22 cellular contexts compared by ENCODE assay signal in genomic region chr13:109425821-109426689, GRCh38.
DNase-seq lines count a peak whose midpoint lies in the region; ATAC-seq, FAIRE-seq and TF ChIP-seq lines count a peak whose summit lies in the region.
"Had no signal": no experiment of that assay in that cellular context is flagged by ENCODE, and none has a peak within 500 bp of the region (broad histone marks: within the 10 kb centered on the region; RNA-seq: fewer than 3 reads in every experiment).

No MANE protein-coding gene starts in this region.

- peaks cover 39% of the 10 kb centered on the region for H3K9me3 ChIP-seq in HepG2 (ENCODE audit: low read length)
- no peaks in the 10 kb centered on the region for H3K9me3 ChIP-seq in right lobe of liver
- no peaks in the 10 kb centered on the region for H3K9me3 ChIP-seq in neural cell (ENCODE audit: low read length)
- H3K9me3 ChIP-seq: A549, HAP-1 had no signal

- no peaks in the 10 kb centered on the region for H3F3A ChIP-seq in neural cell (ENCODE audit: insufficient read depth, low read length, poor library complexity, severe bottlenecking)

- in situ Hi-C loops in HepG2 (cut with HindIII; ENCODE audit: extremely low pct_ligation_motif_present, low pct_unique_long_range_greater_than_20kb) = no loop called here

- H3K4me1 ChIP-seq in HepG2 (ENCODE audit: insufficient read depth, low read length) (no peaks in the 10 kb centered on the region), right lobe of liver (peaks cover 0 to 9% (median 0%) of the 10 kb centered on the region in 4 donors)
- H3K4me1 ChIP-seq: A549, HAP-1 had no signal

- H3K27ac ChIP-seq in HepG2 (ENCODE audit: extremely low read length, insufficient read depth, low read length) (no peak overlapping the region), right lobe of liver (no peak overlapping the region), neural cell (ENCODE audit: low read length) (peak overlapping the region; percentile 31)
- H3K27ac ChIP-seq: A549 had no signal

- no peak overlapping the region for H3K4me3 Mint-ChIP-seq in osteocyte (ENCODE audit: unreplicated experiment)
- H3K4me3 Mint-ChIP-seq: CD14-positive monocyte; CD4-positive, alpha-beta T cell; CD8-positive, alpha-beta memory T cell; GM23338; HFFc6 had no signal

- H3K4me3 ChIP-seq in HepG2 (replicated peaks in 1 of 3; ENCODE audit: insufficient read depth in 1 of 3, low read depth in 2 of 3, low read length in 3 of 3) = no peak overlapping the region
- H3K4me3 ChIP-seq in right lobe of liver = no peak overlapping the region
- H3K4me3 ChIP-seq in neural cell (ENCODE audit: low read length) = no peak overlapping the region
- H3K4me3 ChIP-seq: A549, GM12878, GM23338, HAP-1 had no signal

- TF ChIP-seq POLR2A in HepG2 (IDR thresholded peaks at IDR 0.05; ENCODE audit: insufficient read depth in 1 of 2, low read depth in 2 of 2, low read length in 2 of 2) = no peak
- no peak for TF ChIP-seq POLR2A in right lobe of liver (IDR thresholded peaks at IDR 0.05)
- TF ChIP-seq POLR2A in H54 (IDR thresholded peaks at IDR 0.05; ENCODE audit: low read depth, low read length) = no peak

- H3K9ac ChIP-seq in HepG2 (ENCODE audit: insufficient read depth, low read depth, low read length) = no peak overlapping the region
- H3K9ac ChIP-seq in neural cell (ENCODE audit: low read length) = no peak overlapping the region

- H3K36me3 ChIP-seq in HepG2 (replicated peaks in 1 of 2; ENCODE audit: control insufficient read depth in 1 of 2, insufficient read depth in 2 of 2, low read length in 2 of 2) = no peaks in the 10 kb centered on the region
- H3K36me3 ChIP-seq in right lobe of liver = no peaks in the 10 kb centered on the region
- H3K36me3 ChIP-seq in neural cell (ENCODE audit: insufficient read depth, low read length) = no peaks in the 10 kb centered on the region
- H3K36me3 ChIP-seq: HAP-1 had no signal

- no peak for DNase-seq in HepG2 (ENCODE audit: low spot score)
- DNase-seq in right lobe of liver = no peak
- no peak for DNase-seq in H54 (ENCODE audit: insufficient read length, low spot score)
- no peak for DNase-seq in NCI-H82 (lab: John Stamatoyannopoulos, UW)
- DNase-seq in osteocyte (ENCODE audit: extremely low spot score, unreplicated experiment) = no peak
- DNase-seq: 8988T; CD4-positive, alpha-beta T cell; CD8-positive, alpha-beta memory T cell; DMS 273 treated with DMSO at 0.1 percent for 48 hours; DMS79; EL; GDM1; HFFc6 had no signal

- H3K79me2 ChIP-seq in HepG2 (ENCODE audit: insufficient read depth, low read length) = no peaks in the 10 kb centered on the region
- H3K79me2 ChIP-seq in neural cell (replicated peaks; ENCODE audit: insufficient read depth, low read length) = no peaks in the 10 kb centered on the region

- TF ChIP-seq RAD21 in HepG2 (CRISPR knock-in tag; IDR thresholded peaks at IDR 0.05) (no peak), neural cell (conservative IDR thresholded peaks at IDR 0.05) (no peak)

- FAIRE-seq in HepG2 (lab: Jason Lieb, UNC) (no peak), H54 (lab: Jason Lieb, UNC) (peak; percentile 84)
- FAIRE-seq: A549, D721Med, GM12878, GM19239 had no signal

- H3K27ac Mint-ChIP-seq in osteocyte (ENCODE audit: unreplicated experiment) = no peak overlapping the region
- H3K27ac Mint-ChIP-seq: CD4-positive, alpha-beta T cell; GM23338; HFFc6 had no signal

- no peaks in the 10 kb centered on the region for H3K36me3 Mint-ChIP-seq in osteocyte (ENCODE audit: unreplicated experiment)
- H3K36me3 Mint-ChIP-seq: CD14-positive monocyte; CD8-positive, alpha-beta memory T cell had no signal

- TF ChIP-seq EP300 in HepG2 (IDR thresholded peaks at IDR 0.05; ENCODE audit: low read depth in 2 of 2, low read length in 2 of 2) (no peak), HepG2 (CRISPR knock-in tag; IDR thresholded peaks at IDR 0.05; ENCODE audit: borderline replicate concordance) (no peak), neural cell (conservative IDR thresholded peaks at IDR 0.05; ENCODE audit: poor library complexity, severe bottlenecking) (no peak)

- H3K4me1 Mint-ChIP-seq in osteocyte (ENCODE audit: unreplicated experiment) = peaks cover 4% of the 10 kb centered on the region
- H3K4me1 Mint-ChIP-seq: CD8-positive, alpha-beta memory T cell had no signal

- ATAC-seq in HepG2 (no peak), right lobe of liver (no peak), HG03039 (IDR thresholded peaks at IDR 0.05; ENCODE audit: unreplicated experiment) (no peak)
- ATAC-seq: A549, GM12878, GM23338 had no signal

- 23% methylated on average over 5 of the region's 5 CpGs for whole genome bisulfite sequencing in HepG2 (ENCODE audit: low lambda C conversion rate)
- WGBS in right lobe of liver (ENCODE audit: insufficient coverage, low coverage, low lambda C conversion rate, missing lambda C conversion rate) = 74% methylated on average over 5 of the region's 5 CpGs

- H3K27me3 Mint-ChIP-seq in osteocyte (ENCODE audit: unreplicated experiment) = no peaks in the 10 kb centered on the region

- BruUV-seq in HepG2 (replicated peaks; lab: Mats Ljungman, UMichigan) = no TSS peak

- no peaks in the 10 kb centered on the region for H4K20me1 ChIP-seq in HepG2 (ENCODE audit: insufficient read depth, low read length)
- H4K20me1 ChIP-seq in neural cell (ENCODE audit: insufficient read depth) = no peaks in the 10 kb centered on the region

- H3K9me3 Mint-ChIP-seq in osteocyte (ENCODE audit: unreplicated experiment) = peaks cover 11% of the 10 kb centered on the region
- H3K9me3 Mint-ChIP-seq: CD4-positive, alpha-beta T cell; HFFc6 had no signal

- POLR2A ChIA-PET in HepG2 (lab: Yijun Ruan, JAX) = no interaction called here

- H2AFZ ChIP-seq in HepG2 (ENCODE audit: low read length) (no peak overlapping the region), neural cell (ENCODE audit: low read depth, low read length) (no peak overlapping the region)
- H2AFZ ChIP-seq: GM23338 had no signal

- TF ChIP-seq CTCF in HepG2 (CRISPR knock-in tag; IDR thresholded peaks at IDR 0.05) = no peak
- TF ChIP-seq CTCF in right lobe of liver (IDR thresholded peaks at IDR 0.05) = no peak
- no peak for TF ChIP-seq CTCF in neural cell (IDR thresholded peaks at IDR 0.05; ENCODE audit: poor library complexity, severe bottlenecking)
- TF ChIP-seq CTCF in osteocyte (IDR thresholded peaks at IDR 0.05) = no peak

- H3K4me2 ChIP-seq in HepG2 (ENCODE audit: low read depth, low read length) (no peak overlapping the region), neural cell (ENCODE audit: low read length) (no peak overlapping the region)
- H3K4me2 ChIP-seq: A549, GM23338 had no signal

- CTCF ChIA-PET in HepG2 (lab: Yijun Ruan, JAX; ENCODE audit: low intra/inter-chr PET ratio, low total read pairs) = no interaction called here

- H3K9me2 ChIP-seq in neural cell (ENCODE audit: insufficient read depth, low read length) = no peaks in the 10 kb centered on the region

- intact Hi-C loops in HepG2 (cut with micrococcal nuclease; ENCODE audit: unreplicated experiment) (no loop called here), right lobe of liver (cut with DNase I) (no loop called here)

- H3K27me3 ChIP-seq in HepG2 (ENCODE audit: control insufficient read depth in 1 of 2, insufficient read depth in 2 of 2, low read length in 2 of 2) (no peaks in the 10 kb centered on the region), right lobe of liver (no peaks in the 10 kb centered on the region), neural cell (ENCODE audit: insufficient read depth, low read depth, low read length) (no peaks in the 10 kb centered on the region)

TF ChIP-seq in HepG2, 621 proteins besides CTCF, POLR2A, EP300 and RAD21:
- TF ChIP-seq HNRNPK (IDR thresholded peaks at IDR 0.05; ENCODE audit: low read depth, low read length, poor library complexity, severe bottlenecking) = peak; percentile 42
- TF ChIP-seq HOMEZ (CRISPR knock-in tag; IDR thresholded peaks at IDR 0.05; ENCODE audit: low read depth) = no peak

TF ChIP-seq in neural cell, 6 proteins besides CTCF, POLR2A, EP300 and RAD21:
- TF ChIP-seq TAF1 (IDR thresholded peaks at IDR 0.05; ENCODE audit: low read depth) = no peak
- TF ChIP-seq MXI1 (conservative IDR thresholded peaks at IDR 0.05; ENCODE audit: poor library complexity, severe bottlenecking) = no peak
- no peak for TF ChIP-seq SMC3 (conservative IDR thresholded peaks at IDR 0.05; ENCODE audit: poor library complexity)
- TF ChIP-seq POLR2AphosphoS5 (IDR thresholded peaks at IDR 0.05) = no peak
- no peak for TF ChIP-seq EZH2 (IDR thresholded peaks at IDR 0.05; ENCODE audit: borderline replicate concordance, insufficient read depth, low read length, poor library complexity, severe bottlenecking)
- TF ChIP-seq, protein P1, sequence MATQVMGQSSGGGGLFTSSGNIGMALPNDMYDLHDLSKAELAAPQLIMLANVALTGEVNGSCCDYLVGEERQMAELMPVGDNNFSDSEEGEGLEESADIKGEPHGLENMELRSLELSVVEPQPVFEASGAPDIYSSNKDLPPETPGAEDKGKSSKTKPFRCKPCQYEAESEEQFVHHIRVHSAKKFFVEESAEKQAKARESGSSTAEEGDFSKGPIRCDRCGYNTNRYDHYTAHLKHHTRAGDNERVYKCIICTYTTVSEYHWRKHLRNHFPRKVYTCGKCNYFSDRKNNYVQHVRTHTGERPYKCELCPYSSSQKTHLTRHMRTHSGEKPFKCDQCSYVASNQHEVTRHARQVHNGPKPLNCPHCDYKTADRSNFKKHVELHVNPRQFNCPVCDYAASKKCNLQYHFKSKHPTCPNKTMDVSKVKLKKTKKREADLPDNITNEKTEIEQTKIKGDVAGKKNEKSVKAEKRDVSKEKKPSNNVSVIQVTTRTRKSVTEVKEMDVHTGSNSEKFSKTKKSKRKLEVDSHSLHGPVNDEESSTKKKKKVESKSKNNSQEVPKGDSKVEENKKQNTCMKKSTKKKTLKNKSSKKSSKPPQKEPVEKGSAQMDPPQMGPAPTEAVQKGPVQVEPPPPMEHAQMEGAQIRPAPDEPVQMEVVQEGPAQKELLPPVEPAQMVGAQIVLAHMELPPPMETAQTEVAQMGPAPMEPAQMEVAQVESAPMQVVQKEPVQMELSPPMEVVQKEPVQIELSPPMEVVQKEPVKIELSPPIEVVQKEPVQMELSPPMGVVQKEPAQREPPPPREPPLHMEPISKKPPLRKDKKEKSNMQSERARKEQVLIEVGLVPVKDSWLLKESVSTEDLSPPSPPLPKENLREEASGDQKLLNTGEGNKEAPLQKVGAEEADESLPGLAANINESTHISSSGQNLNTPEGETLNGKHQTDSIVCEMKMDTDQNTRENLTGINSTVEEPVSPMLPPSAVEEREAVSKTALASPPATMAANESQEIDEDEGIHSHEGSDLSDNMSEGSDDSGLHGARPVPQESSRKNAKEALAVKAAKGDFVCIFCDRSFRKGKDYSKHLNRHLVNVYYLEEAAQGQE (IDR thresholded peaks at IDR 0.05; ENCODE audit: borderline replicate concordance) = no peak
TF ChIP-seq in neural cell: peak in this region for 0.
